1 cellular context compared by ENCODE assay signal in the genomic region with DNA sequence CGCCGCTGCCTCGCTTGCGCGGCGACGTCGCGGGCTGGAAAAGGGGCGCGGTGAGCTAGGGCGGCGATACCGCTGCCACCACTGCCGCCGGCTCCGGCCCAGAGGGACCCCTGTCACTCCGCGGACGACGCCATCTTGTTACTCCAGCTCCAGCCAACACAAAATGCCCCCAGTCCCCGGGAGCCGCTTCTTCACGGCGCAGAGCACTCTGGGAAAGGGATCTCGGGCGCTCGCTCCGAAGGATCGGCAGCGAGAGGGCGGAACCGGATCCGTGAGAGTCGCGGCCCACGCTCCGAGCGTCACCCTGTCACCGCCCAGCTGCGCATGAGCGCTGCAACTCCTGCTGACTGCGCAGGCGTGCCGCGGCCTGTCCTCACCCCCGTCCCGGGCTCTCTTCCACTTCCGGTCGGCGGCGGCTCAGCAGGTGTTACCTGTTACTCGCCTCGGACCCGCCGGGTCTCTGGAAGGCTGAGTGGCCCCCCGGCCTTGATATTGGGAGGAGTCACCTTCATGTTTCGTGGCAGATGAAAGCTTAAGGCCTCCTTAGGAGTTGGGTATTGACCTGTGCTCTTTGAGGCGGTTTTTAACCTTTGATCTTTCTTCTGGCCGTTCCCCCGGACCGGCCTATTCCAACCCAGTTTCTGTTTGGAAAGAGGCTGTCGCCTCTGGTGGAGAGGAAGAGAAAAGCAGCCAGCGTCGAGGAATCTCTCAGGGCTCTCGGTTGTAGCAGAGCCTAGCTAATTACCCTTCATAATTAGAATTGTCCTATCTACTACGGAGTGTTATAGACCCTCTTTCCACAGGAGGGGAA.
TF ChIP-seq lines count a peak whose summit lies in the region.

TSS of gene CSNK1A1 (minus strand) at position 213 of the 811 bp plus-strand sequence. CDS start 475 bp downstream, outside the sequence.

TF ChIP-seq in HepG2, 621 proteins besides CTCF, POLR2A, EP300 and RAD21 (continued from another document and continues in another):
- TF ChIP-seq, protein P1, sequence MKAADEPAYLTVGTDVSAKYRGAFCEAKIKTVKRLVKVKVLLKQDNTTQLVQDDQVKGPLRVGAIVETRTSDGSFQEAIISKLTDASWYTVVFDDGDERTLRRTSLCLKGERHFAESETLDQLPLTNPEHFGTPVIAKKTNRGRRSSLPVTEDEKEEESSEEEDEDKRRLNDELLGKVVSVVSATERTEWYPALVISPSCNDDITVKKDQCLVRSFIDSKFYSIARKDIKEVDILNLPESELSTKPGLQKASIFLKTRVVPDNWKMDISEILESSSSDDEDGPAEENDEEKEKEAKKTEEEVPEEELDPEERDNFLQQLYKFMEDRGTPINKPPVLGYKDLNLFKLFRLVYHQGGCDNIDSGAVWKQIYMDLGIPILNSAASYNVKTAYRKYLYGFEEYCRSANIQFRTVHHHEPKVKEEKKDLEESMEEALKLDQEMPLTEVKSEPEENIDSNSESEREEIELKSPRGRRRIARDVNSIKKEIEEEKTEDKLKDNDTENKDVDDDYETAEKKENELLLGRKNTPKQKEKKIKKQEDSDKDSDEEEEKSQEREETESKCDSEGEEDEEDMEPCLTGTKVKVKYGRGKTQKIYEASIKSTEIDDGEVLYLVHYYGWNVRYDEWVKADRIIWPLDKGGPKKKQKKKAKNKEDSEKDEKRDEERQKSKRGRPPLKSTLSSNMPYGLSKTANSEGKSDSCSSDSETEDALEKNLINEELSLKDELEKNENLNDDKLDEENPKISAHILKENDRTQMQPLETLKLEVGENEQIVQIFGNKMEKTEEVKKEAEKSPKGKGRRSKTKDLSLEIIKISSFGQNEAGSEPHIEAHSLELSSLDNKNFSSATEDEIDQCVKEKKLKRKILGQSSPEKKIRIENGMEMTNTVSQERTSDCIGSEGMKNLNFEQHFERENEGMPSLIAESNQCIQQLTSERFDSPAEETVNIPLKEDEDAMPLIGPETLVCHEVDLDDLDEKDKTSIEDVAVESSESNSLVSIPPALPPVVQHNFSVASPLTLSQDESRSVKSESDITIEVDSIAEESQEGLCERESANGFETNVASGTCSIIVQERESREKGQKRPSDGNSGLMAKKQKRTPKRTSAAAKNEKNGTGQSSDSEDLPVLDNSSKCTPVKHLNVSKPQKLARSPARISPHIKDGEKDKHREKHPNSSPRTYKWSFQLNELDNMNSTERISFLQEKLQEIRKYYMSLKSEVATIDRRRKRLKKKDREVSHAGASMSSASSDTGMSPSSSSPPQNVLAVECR (CRISPR knock-in tag; IDR thresholded peaks at IDR 0.05; ENCODE audit: borderline replicate concordance): peak; percentile 82; the same call in 1 of the 2 replicates
- TF ChIP-seq ZNF30 (CRISPR knock-in tag; IDR thresholded peaks at IDR 0.05) (no peak), MYC (CRISPR knock-in tag; IDR thresholded peaks at IDR 0.05; ENCODE audit: borderline replicate concordance) (peak; percentile 56; the same call in 1 of the 2 replicates), KLF16 (CRISPR knock-in tag; IDR thresholded peaks at IDR 0.05) (peak in 1 of 2 experiments; percentile 67; a peak in 1 of 4 replicates), SKIL (CRISPR knock-in tag; IDR thresholded peaks at IDR 0.05; ENCODE audit: borderline replicate concordance) (no peak), HDAC6 (IDR thresholded peaks at IDR 0.05; ENCODE audit: low read depth, low read length) (no peak), ZNF773 (CRISPR knock-in tag; IDR thresholded peaks at IDR 0.05; ENCODE audit: borderline replicate concordance) (0 out of 2 replicates have a peak, but pooled peaks have one; percentile 22), MEIS1 (CRISPR knock-in tag; IDR thresholded peaks at IDR 0.05; ENCODE audit: borderline replicate concordance) (no peak), SALL1 (CRISPR knock-in tag; IDR thresholded peaks at IDR 0.05) (peak; percentile 88), ZNF446 (CRISPR knock-in tag; IDR thresholded peaks at IDR 0.05) (peak; percentile 68; the same call in 1 of the 2 replicates), DRAP1 (CRISPR knock-in tag; IDR thresholded peaks at IDR 0.05) (peak; percentile 88), LCORL (IDR thresholded peaks at IDR 0.05) (no peak), LCORL (CRISPR knock-in tag; IDR thresholded peaks at IDR 0.05) (peak; percentile 68), ARID5B (CRISPR knock-in tag; IDR thresholded peaks at IDR 0.05) (peak; percentile 81), ZKSCAN8 (CRISPR knock-in tag; IDR thresholded peaks at IDR 0.05; ENCODE audit: borderline replicate concordance) (peak; percentile 76; the same call in 1 of the 2 replicates), ZFP37 (CRISPR knock-in tag; IDR thresholded peaks at IDR 0.05; ENCODE audit: borderline replicate concordance) (no peak), ZNF292 (CRISPR knock-in tag; IDR thresholded peaks at IDR 0.05; ENCODE audit: borderline replicate concordance, low read depth) (no peak), FOXA3 (CRISPR knock-in tag; IDR thresholded peaks at IDR 0.05) (no peak; the same call in 1 of the 2 replicates), CCAR2 (optimal IDR thresholded peaks at IDR 0.05; ENCODE audit: low read depth, low read length) (no peak), TCF7L2 (IDR thresholded peaks at IDR 0.05; ENCODE audit: low read depth, low read length) (no peak), ZZZ3 (CRISPR knock-in tag; IDR thresholded peaks at IDR 0.05; ENCODE audit: borderline replicate concordance) (no peak; the same call in 1 of the 2 replicates), MLX (CRISPR knock-in tag; IDR thresholded peaks at IDR 0.05) (peak; percentile 35; the same call in 1 of the 2 replicates), ZNF674 (CRISPR knock-in tag; IDR thresholded peaks at IDR 0.05; ENCODE audit: low read depth) (no peak; the same call in 1 of the 2 replicates), RFX1 (IDR thresholded peaks at IDR 0.05) (no peak), HNRNPL (IDR thresholded peaks at IDR 0.05; ENCODE audit: low read depth, low read length) (no peak), ZNF644 (CRISPR knock-in tag; IDR thresholded peaks at IDR 0.05; ENCODE audit: low read depth) (0 out of 2 replicates have a peak, but pooled peaks have one; percentile 9), ZNF432 (CRISPR knock-in tag; IDR thresholded peaks at IDR 0.05; ENCODE audit: borderline replicate concordance) (no peak), NR2C2 (CRISPR knock-in tag; IDR thresholded peaks at IDR 0.05; ENCODE audit: borderline replicate concordance) (peak; percentile 83)
- TF ChIP-seq, protein P2, sequence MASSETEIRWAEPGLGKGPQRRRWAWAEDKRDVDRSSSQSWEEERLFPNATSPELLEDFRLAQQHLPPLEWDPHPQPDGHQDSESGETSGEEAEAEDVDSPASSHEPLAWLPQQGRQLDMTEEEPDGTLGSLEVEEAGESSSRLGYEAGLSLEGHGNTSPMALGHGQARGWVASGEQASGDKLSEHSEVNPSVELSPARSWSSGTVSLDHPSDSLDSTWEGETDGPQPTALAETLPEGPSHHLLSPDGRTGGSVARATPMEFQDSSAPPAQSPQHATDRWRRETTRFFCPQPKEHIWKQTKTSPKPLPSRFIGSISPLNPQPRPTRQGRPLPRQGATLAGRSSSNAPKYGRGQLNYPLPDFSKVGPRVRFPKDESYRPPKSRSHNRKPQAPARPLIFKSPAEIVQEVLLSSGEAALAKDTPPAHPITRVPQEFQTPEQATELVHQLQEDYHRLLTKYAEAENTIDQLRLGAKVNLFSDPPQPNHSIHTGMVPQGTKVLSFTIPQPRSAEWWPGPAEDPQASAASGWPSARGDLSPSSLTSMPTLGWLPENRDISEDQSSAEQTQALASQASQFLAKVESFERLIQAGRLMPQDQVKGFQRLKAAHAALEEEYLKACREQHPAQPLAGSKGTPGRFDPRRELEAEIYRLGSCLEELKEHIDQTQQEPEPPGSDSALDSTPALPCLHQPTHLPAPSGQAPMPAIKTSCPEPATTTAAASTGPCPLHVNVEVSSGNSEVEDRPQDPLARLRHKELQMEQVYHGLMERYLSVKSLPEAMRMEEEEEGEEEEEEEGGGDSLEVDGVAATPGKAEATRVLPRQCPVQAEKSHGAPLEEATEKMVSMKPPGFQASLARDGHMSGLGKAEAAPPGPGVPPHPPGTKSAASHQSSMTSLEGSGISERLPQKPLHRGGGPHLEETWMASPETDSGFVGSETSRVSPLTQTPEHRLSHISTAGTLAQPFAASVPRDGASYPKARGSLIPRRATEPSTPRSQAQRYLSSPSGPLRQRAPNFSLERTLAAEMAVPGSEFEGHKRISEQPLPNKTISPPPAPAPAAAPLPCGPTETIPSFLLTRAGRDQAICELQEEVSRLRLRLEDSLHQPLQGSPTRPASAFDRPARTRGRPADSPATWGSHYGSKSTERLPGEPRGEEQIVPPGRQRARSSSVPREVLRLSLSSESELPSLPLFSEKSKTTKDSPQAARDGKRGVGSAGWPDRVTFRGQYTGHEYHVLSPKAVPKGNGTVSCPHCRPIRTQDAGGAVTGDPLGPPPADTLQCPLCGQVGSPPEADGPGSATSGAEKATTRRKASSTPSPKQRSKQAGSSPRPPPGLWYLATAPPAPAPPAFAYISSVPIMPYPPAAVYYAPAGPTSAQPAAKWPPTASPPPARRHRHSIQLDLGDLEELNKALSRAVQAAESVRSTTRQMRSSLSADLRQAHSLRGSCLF (CRISPR knock-in tag; IDR thresholded peaks at IDR 0.05; ENCODE audit: borderline replicate concordance): no peak
- TF ChIP-seq, protein P3, sequence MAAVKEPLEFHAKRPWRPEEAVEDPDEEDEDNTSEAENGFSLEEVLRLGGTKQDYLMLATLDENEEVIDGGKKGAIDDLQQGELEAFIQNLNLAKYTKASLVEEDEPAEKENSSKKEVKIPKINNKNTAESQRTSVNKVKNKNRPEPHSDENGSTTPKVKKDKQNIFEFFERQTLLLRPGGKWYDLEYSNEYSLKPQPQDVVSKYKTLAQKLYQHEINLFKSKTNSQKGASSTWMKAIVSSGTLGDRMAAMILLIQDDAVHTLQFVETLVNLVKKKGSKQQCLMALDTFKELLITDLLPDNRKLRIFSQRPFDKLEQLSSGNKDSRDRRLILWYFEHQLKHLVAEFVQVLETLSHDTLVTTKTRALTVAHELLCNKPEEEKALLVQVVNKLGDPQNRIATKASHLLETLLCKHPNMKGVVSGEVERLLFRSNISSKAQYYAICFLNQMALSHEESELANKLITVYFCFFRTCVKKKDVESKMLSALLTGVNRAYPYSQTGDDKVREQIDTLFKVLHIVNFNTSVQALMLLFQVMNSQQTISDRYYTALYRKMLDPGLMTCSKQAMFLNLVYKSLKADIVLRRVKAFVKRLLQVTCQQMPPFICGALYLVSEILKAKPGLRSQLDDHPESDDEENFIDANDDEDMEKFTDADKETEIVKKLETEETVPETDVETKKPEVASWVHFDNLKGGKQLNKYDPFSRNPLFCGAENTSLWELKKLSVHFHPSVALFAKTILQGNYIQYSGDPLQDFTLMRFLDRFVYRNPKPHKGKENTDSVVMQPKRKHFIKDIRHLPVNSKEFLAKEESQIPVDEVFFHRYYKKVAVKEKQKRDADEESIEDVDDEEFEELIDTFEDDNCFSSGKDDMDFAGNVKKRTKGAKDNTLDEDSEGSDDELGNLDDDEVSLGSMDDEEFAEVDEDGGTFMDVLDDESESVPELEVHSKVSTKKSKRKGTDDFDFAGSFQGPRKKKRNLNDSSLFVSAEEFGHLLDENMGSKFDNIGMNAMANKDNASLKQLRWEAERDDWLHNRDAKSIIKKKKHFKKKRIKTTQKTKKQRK (IDR thresholded peaks at IDR 0.05; ENCODE audit: low read length): no peak
- TF ChIP-seq, protein P4, sequence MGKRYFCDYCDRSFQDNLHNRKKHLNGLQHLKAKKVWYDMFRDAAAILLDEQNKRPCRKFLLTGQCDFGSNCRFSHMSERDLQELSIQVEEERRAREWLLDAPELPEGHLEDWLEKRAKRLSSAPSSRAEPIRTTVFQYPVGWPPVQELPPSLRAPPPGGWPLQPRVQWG (CRISPR knock-in tag; IDR thresholded peaks at IDR 0.05; ENCODE audit: borderline replicate concordance, low read depth): no peak
